In the genomic region with DNA sequence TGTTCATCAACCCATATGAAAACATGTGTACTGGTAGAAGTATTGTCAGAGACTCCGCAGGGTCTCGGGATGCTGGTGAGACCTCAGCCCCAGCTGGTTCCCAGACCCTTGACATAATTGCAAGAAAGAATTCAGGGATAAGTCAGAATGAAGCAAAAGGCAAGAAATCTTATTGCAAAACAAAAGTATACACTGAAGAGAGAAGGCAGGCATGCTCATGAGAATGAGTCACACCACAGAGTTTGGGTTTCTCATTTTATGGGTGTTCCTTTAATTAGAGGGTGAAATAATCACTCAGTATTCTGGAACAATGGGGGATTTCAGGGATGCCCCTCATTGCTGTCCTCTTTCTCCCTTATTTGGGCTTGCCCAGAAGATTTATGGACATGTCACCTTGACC, we compare ENCODE assay signal across 22 cellular contexts.
A peak's percentile ranks its signal among the peaks of the same experiment; 100 is the strongest.
DNase-seq lines count a peak whose midpoint lies in the region; ATAC-seq and TF ChIP-seq lines count a peak whose summit lies in the region.
"Had no signal": no experiment of that assay in that cellular context is flagged by ENCODE, and none has a peak within 500 bp of the region (broad histone marks: within the 10 kb centered on the region; RNA-seq: fewer than 3 reads in every experiment).

No MANE protein-coding gene starts in this region.

- peaks cover 11% of the 10 kb centered on the region for H3K4me1 ChIP-seq in adipocyte (ENCODE audit: control insufficient read depth, insufficient read depth, low read length)
- H3K4me1 ChIP-seq in right cardiac atrium (ENCODE audit: control insufficient read depth, insufficient read depth, low read length) = no peaks in the 10 kb centered on the region
- H3K4me1 ChIP-seq: neural progenitor cell had no signal

- H3K27ac ChIP-seq in right cardiac atrium (ENCODE audit: low read length) = no peak overlapping the region
- H3K27ac ChIP-seq: neural progenitor cell had no signal

- DNase-seq in A172 (ENCODE audit: low spot score) (peak; percentile 26), HPDE6-E6E7 (ENCODE audit: extremely low spot score) (peak; percentile 12), adipocyte (ENCODE audit: low read depth) (peak; percentile 2), fibroblast of mammary gland (ENCODE audit: low read depth) (peak; percentile 33), HuH-7.5 (ENCODE audit: low spot score) (no peak), right cardiac atrium (no peak), NCI-H2029 (lab: John Stamatoyannopoulos, UW) (no peak), GM10266 (ENCODE audit: extremely low spot score) (no peak)
- DNase-seq: activated B cell treated with CpG ODN at 0.5 μM for 24 hours; activated CD4-positive, alpha-beta memory T cell treated with anti-CD3 and anti-CD28 coated beads, Interleukin-2, amount 10 ng/mL, durations not matched to agents 7 days and 5 days; activated naive CD4-positive, alpha-beta T cell treated with anti-CD3 and anti-CD28 coated beads, Interleukin-2, amount 50 U/mL, for 16 hours; activated T-cell treated with anti-CD3 and anti-CD28 coated beads, Interleukin-2, amount 50 U/mL, for 4 hours; DMS153; left ventricle myocardium superior; mucosa of descending colon; NCI-H1048; NCI-H2081; NCI-H524; stimulated activated CD4-positive, alpha-beta T cell treated with anti-CD3 and anti-CD28 coated beads, Interleukin-12 subunit alpha, Interleukin-12 subunit beta, amount 100 ng/mL, for 4 hours; stimulated activated CD8-positive, alpha-beta memory T cell treated with anti-CD3 and anti-CD28 coated beads, Interleukin-4, amount 100 ng/mL, for 48 hours had no signal

- H3K4me3 ChIP-seq in adipocyte (ENCODE audit: low read length) (no peak overlapping the region), fibroblast of mammary gland (ENCODE audit: control insufficient read depth, low read depth, low read length) (no peak overlapping the region), right cardiac atrium (ENCODE audit: low read length) (no peak overlapping the region)
- H3K4me3 ChIP-seq: mucosa of descending colon, neural progenitor cell had no signal

- ATAC-seq in right cardiac atrium = no peak
- ATAC-seq: activated T-cell treated with anti-CD3 and anti-CD28 coated beads, Interleukin-2, amount 50 U/mL, for 4 hours; HCT116; left ventricle myocardium superior; mucosa of descending colon had no signal

- no peak overlapping the region for H3K9ac ChIP-seq in adipocyte (ENCODE audit: low read length)
- H3K9ac ChIP-seq: neural progenitor cell had no signal

- TF ChIP-seq CTCF in fibroblast of mammary gland (conservative IDR thresholded peaks at IDR 0.05; ENCODE audit: control insufficient read depth, insufficient read depth, low read depth, low read length) (no peak), GM10266 (IDR thresholded peaks at IDR 0.05; ENCODE audit: control insufficient read depth, insufficient read depth, low read depth, missing control alignments) (no peak)

- 95% methylated on average over 2 of the region's 2 CpGs for WGBS in right cardiac atrium

- intact Hi-C loops in right cardiac atrium (cut with DNase I) = no loop called here

- H3K27me3 ChIP-seq in adipocyte (replicated peaks; ENCODE audit: control insufficient read depth, insufficient read depth, low read length) = no peaks in the 10 kb centered on the region
- H3K27me3 ChIP-seq in right cardiac atrium (ENCODE audit: control insufficient read depth, insufficient read depth) = no peaks in the 10 kb centered on the region
- H3K27me3 ChIP-seq: neural progenitor cell had no signal

- H3K9me3 ChIP-seq in adipocyte (ENCODE audit: control insufficient read depth, low read length) = no peaks in the 10 kb centered on the region
- no peaks in the 10 kb centered on the region for H3K9me3 ChIP-seq in right cardiac atrium (ENCODE audit: control insufficient read depth, low read length)
- H3K9me3 ChIP-seq: mucosa of descending colon had no signal

- no peaks in the 10 kb centered on the region for H3K36me3 ChIP-seq in adipocyte (ENCODE audit: control insufficient read depth, insufficient read depth, low read length, severe bottlenecking)
- H3K36me3 ChIP-seq: neural progenitor cell had no signal

Comparison
In these comparisons a context has a peak if more than half of its experiments do, and no peak if none do; other contexts are left out.
1. DNase-seq: peak in A172 (single experiment), HPDE6-E6E7 (single experiment), adipocyte (single experiment) and fibroblast of mammary gland (single experiment); none in HuH-7.5 (single experiment), right cardiac atrium (0 of 3), NCI-H2029 (single experiment) and GM10266 (single experiment).